In genomic region chr15:100879461-100880138, GRCh38 we compare ENCODE assay signal across 9 cellular contexts. TPM values are rescaled to one million over a fixed set of nuclear protein-coding genes. Genes with fewer than 3 reads are reported as not detected.
DNase-seq lines count a peak whose midpoint lies in the region; ATAC-seq, FAIRE-seq and TF ChIP-seq lines count a peak whose summit lies in the region.
"Had no signal": no experiment of that assay in that cellular context is flagged by ENCODE, and none has a peak within 500 bp of the region (broad histone marks: within the 10 kb centered on the region; RNA-seq: fewer than 3 reads in every experiment).

Gene ALDH1A3, plus strand, starts transcription at chr15:100879831. Its CDS starts 77 bp downstream, at chr15:100879908.

- no peaks in the 10 kb centered on the region for H3K4me1 ChIP-seq in HepG2 (ENCODE audit: insufficient read depth, low read length)
- H3K4me1 ChIP-seq in testis = no peaks in the 10 kb centered on the region

- intact Hi-C loops in Right ventricle myocardium inferior (cut with DNase I) = no loop called here
- intact Hi-C loops in cardiac septum (cut with DNase I) = no loop called here
- intact Hi-C loops in HepG2 (cut with micrococcal nuclease; ENCODE audit: unreplicated experiment) = no loop called here
- intact Hi-C loops in testis (cut with DNase I; ENCODE audit: low total_unique reads) = loop anchor here (10.0 kb wide), 1 partner anchor 245 kb away; no protein-coding TSS in a partner anchor

- H4K20me1 ChIP-seq in HepG2 (ENCODE audit: insufficient read depth, low read length) = no peaks in the 10 kb centered on the region

- TF ChIP-seq EP300 in HepG2 (IDR thresholded peaks at IDR 0.05; ENCODE audit: low read depth in 2 of 2, low read length in 2 of 2) (no peak), HepG2 (CRISPR knock-in tag; IDR thresholded peaks at IDR 0.05; ENCODE audit: borderline replicate concordance) (no peak)

- H3K9me3 ChIP-seq in HepG2 (ENCODE audit: low read length) (no peaks in the 10 kb centered on the region), testis (no peaks in the 10 kb centered on the region)

- peak within 1 kb of the TSS; percentile 73 for H3K4me3 ChIP-seq in bronchial epithelial cell (ENCODE audit: low read depth, low read length)
- peak within 1 kb of the TSS in 1 of 3 experiments; percentile 23; a peak in 1 of 6 replicates for H3K4me3 ChIP-seq in HepG2 (replicated peaks in 1 of 3; ENCODE audit: insufficient read depth in 1 of 3, low read depth in 2 of 3, low read length in 3 of 3)
- H3K4me3 ChIP-seq in testis = peak within 1 kb of the TSS; percentile 63 to 74

- H3K36me3 ChIP-seq in bronchial epithelial cell (ENCODE audit: control insufficient read depth, insufficient read depth, low read length) = peaks cover 1% of the 10 kb centered on the region
- H3K36me3 ChIP-seq in HepG2 (replicated peaks in 1 of 2; ENCODE audit: control insufficient read depth in 1 of 2, insufficient read depth in 2 of 2, low read length in 2 of 2) = no peaks in the 10 kb centered on the region
- H3K36me3 ChIP-seq in testis (ENCODE audit: low read depth, missing control alignments) = no peaks in the 10 kb centered on the region

- no peak within 1 kb of the TSS for H2AFZ ChIP-seq in HepG2 (ENCODE audit: low read length)

- no peak for TF ChIP-seq RAD21 in HepG2 (CRISPR knock-in tag; IDR thresholded peaks at IDR 0.05)

- TF ChIP-seq CTCF in bronchial epithelial cell (IDR thresholded peaks at IDR 0.05; ENCODE audit: insufficient read depth, low read length, severe bottlenecking) (no peak), HepG2 (CRISPR knock-in tag; IDR thresholded peaks at IDR 0.05) (no peak), testis (IDR thresholded peaks at IDR 0.05) (no peak)

- ATAC-seq in Right ventricle myocardium inferior (peak; percentile 73), HepG2 (no peak; the same call in 2 of the 3 replicates)

- POLR2A ChIA-PET in HepG2 (lab: Yijun Ruan, JAX) = no interaction called here

- FAIRE-seq in bronchial epithelial cell (lab: Jason Lieb, UNC) (no peak), HepG2 (lab: Jason Lieb, UNC) (no peak)
- FAIRE-seq: endometrium had no signal

- H3K4me2 ChIP-seq in HepG2 (ENCODE audit: low read depth, low read length) = 0 out of 2 replicates have a peak within 1 kb of the TSS, but pooled peaks have one; percentile 7

- no peak for TF ChIP-seq POLR2A in HepG2 (IDR thresholded peaks at IDR 0.05; ENCODE audit: insufficient read depth in 1 of 2, low read depth in 2 of 2, low read length in 2 of 2)
- no peak for TF ChIP-seq POLR2A in testis (IDR thresholded peaks at IDR 0.05)

- no peaks in the 10 kb centered on the region for H3K27me3 ChIP-seq in bronchial epithelial cell (ENCODE audit: control insufficient read depth, insufficient read depth, low read length)
- peaks cover 6 to 57% of the 10 kb centered on the region in 2 experiments for H3K27me3 ChIP-seq in HepG2 (ENCODE audit: control insufficient read depth in 1 of 2, insufficient read depth in 2 of 2, low read length in 2 of 2)
- H3K27me3 ChIP-seq in testis = no peaks in the 10 kb centered on the region

- DNase-seq in Right ventricle myocardium inferior (ENCODE audit: missing footprints) (peak; percentile 77), cardiac septum (ENCODE audit: low spot score) (no peak), NCI-H226 (peak; percentile 96), bronchial epithelial cell (ENCODE audit: low read depth) (peak; percentile 50), HepG2 (ENCODE audit: low spot score) (no peak), testis (peak; percentile 59), SK-N-DZ (ENCODE audit: low spot score) (no peak)
- no peak for DNase-seq in central memory CD4-positive, alpha-beta T cell

- in situ Hi-C loops in HepG2 (cut with HindIII; ENCODE audit: extremely low pct_ligation_motif_present, low pct_unique_long_range_greater_than_20kb) = no loop called here

- CTCF ChIA-PET in HepG2 (lab: Yijun Ruan, JAX; ENCODE audit: low intra/inter-chr PET ratio, low total read pairs) = no interaction called here

- no peak within 1 kb of the TSS for H3K27ac ChIP-seq in HepG2 (ENCODE audit: extremely low read length, insufficient read depth, low read length)
- peak within 1 kb of the TSS; percentile 75 to 84 for H3K27ac ChIP-seq in testis

- H3K9ac ChIP-seq in HepG2 (ENCODE audit: insufficient read depth, low read depth, low read length) = no peak within 1 kb of the TSS

- no TSS peak for BruUV-seq in HepG2 (replicated peaks; lab: Mats Ljungman, UMichigan)

- 27% methylated on average over 9 of the region's 94 CpGs for WGBS in HepG2 (ENCODE audit: low lambda C conversion rate)
- 0% methylated on average over 20 of the region's 94 CpGs; no CpG with 5 or more reads in 1 of the 2 donors for WGBS in testis, 2 donors

- no peaks in the 10 kb centered on the region for H3K79me2 ChIP-seq in HepG2 (ENCODE audit: insufficient read depth, low read length)

TF ChIP-seq in HepG2, 621 proteins besides CTCF, POLR2A, EP300 and RAD21:
- TF ChIP-seq ELK4 (CRISPR knock-in tag; IDR thresholded peaks at IDR 0.05; ENCODE audit: borderline replicate concordance) (no peak), NR2C2 (CRISPR knock-in tag; IDR thresholded peaks at IDR 0.05; ENCODE audit: borderline replicate concordance) (no peak), FOXK2 (IDR thresholded peaks at IDR 0.05) (no peak), ZNF496 (CRISPR knock-in tag; IDR thresholded peaks at IDR 0.05; ENCODE audit: insufficient replicate concordance) (no peak), ZNF792 (CRISPR knock-in tag; IDR thresholded peaks at IDR 0.05) (no peak), ZMYM3 (CRISPR knock-in tag; IDR thresholded peaks at IDR 0.05) (no peak), SIN3B (IDR thresholded peaks at IDR 0.05; ENCODE audit: low read length) (no peak), ZNF264 (CRISPR knock-in tag; IDR thresholded peaks at IDR 0.05) (no peak)

RNA-seq across cellular contexts. Expression of gene ALDH1A3, which starts in this region (rescaled TPM):
- 3.7 TPM for total RNA-seq in Right ventricle myocardium inferior
- total RNA-seq in cardiac septum = 7.8 TPM
- total RNA-seq in bronchial epithelial cell = 217 and 666 TPM in 2 replicates
- total RNA-seq in HepG2 (2016; rRNA removed; fragmentation: Illumina TruSeq; extraction: Trizol) = not detected in 2 replicates
- total RNA-seq in HepG2 (2016; cell fraction: cytosol; rRNA removed; fragmentation: Illumina TruSeq; extraction: Trizol; ENCODE audit: low read depth) = not detected in 2 replicates
- not detected in 2 replicates for total RNA-seq in HepG2 (2016; cell fraction: insoluble cytoplasmic fraction; rRNA removed; fragmentation: Illumina TruSeq; extraction: Trizol)
- not detected in 2 replicates for total RNA-seq in HepG2 (2016; cell fraction: membrane; rRNA removed; fragmentation: Illumina TruSeq; extraction: Trizol)
- not detected in 2 replicates for total RNA-seq in HepG2 (2016; cell fraction: nucleus; rRNA removed; fragmentation: Illumina TruSeq; extraction: Trizol)
- polyA plus RNA-seq in HepG2 (2011; rRNA removed) = 0.03 TPM in 1 of 2 replicates, not detected in the other
- polyA plus RNA-seq in HepG2 (2011; cell fraction: cytosol; rRNA removed) = not detected in 2 replicates
- not detected in 2 replicates for polyA plus RNA-seq in HepG2 (2011; cell fraction: nucleus; rRNA removed)
- not detected in 2 replicates for polyA plus RNA-seq in HepG2 (2012)
- not detected in 2 replicates for polyA plus RNA-seq in HepG2 (2016; cell fraction: cytosol; fragmentation: Illumina TruSeq; extraction: Trizol; ENCODE audit: low read depth)
- polyA plus RNA-seq in HepG2 (2016; cell fraction: insoluble cytoplasmic fraction; fragmentation: Illumina TruSeq; extraction: Trizol; ENCODE audit: low read depth) = not detected in 2 replicates
- polyA plus RNA-seq in HepG2 (2016; cell fraction: membrane; fragmentation: Illumina TruSeq; extraction: Trizol; ENCODE audit: low read depth) = not detected in 2 replicates
- polyA plus RNA-seq in HepG2 (2016; cell fraction: nucleus; fragmentation: Illumina TruSeq; extraction: Trizol; ENCODE audit: insufficient read depth, low read depth) = not detected in 2 replicates
- 3.3 TPM in 1 of 2 replicates, not detected in the other for polyA minus RNA-seq in HepG2 (2011; rRNA and poly(A)+ RNA removed; ENCODE audit: low replicate concordance)
- not detected in 2 replicates for polyA minus RNA-seq in HepG2 (2011; cell fraction: cytosol; rRNA and poly(A)+ RNA removed)
- polyA minus RNA-seq in HepG2 (2011; cell fraction: nucleus; rRNA and poly(A)+ RNA removed) = not detected in 2 replicates
- 10 to 100 TPM; 42.5 to 69.9 TPM for total RNA-seq in testis
- 29.5 TPM for polyA plus RNA-seq in testis (ENCODE audit: insufficient read depth, low read depth, low replicate concordance)
- polyA plus RNA-seq in SK-N-DZ (2014; cell fraction: cytosol; rRNA removed) = 0.09 TPM in 1 of 2 replicates, not detected in the other
- not detected in 2 replicates for polyA plus RNA-seq in SK-N-DZ (2014; cell fraction: nucleus; rRNA removed)

Comparison
In these comparisons a context has a peak if more than half of its experiments do, and no peak if none do; other contexts are left out.
1. RNA of gene ALDH1A3 (polyA plus RNA-seq): 29.5 TPM in testis (single experiment); 0.03 TPM in HepG2; every median in the first group is over 10 times any median in the second.
2. DNase-seq: peak in Right ventricle myocardium inferior (single experiment), NCI-H226 (single experiment), bronchial epithelial cell (single experiment) and testis (single experiment); none in cardiac septum (single experiment), HepG2 (single experiment), central memory CD4-positive, alpha-beta T cell (single experiment) and SK-N-DZ (single experiment).